ENCODE assay signal across 8 cellular contexts in genomic region chr5:32710859-32711692, GRCh38. TPM values are rescaled to one million over a fixed set of nuclear protein-coding genes. Genes with fewer than 3 reads are reported as not detected.
A peak's percentile ranks its signal among the peaks of the same experiment; 100 is the strongest.
DNase-seq lines count a peak whose midpoint lies in the region; ATAC-seq, FAIRE-seq and TF ChIP-seq lines count a peak whose summit lies in the region.

Gene NPR3 (plus strand): TSS chr5:32711321. CDS start chr5:32711777, 456 bp downstream.

- DNase-seq in AG20443 (ENCODE audit: low spot score) (peak; percentile 63), IMR-90 (peak; percentile 66), GM12878 (ENCODE audit: low read depth, low spot score) (no peak), immature natural killer cell (no peak), spleen (no peak), NCI-H1694 (lab: John Stamatoyannopoulos, UW) (no peak), NCI-H1436 (lab: John Stamatoyannopoulos, UW) (no peak), SHP77 treated with DMSO at 0.1 percent for 48 hours (lab: John Stamatoyannopoulos, UW) (no peak)

- intact Hi-C loops in IMR-90 (cut with micrococcal nuclease) = loop anchor here (1.0 to 5.0 kb wide), 7 partner anchors 81 to 712 kb away; no protein-coding TSS in a partner anchor
- intact Hi-C loops in GM12878 (cut with micrococcal nuclease; ENCODE audit: unreplicated experiment) = no loop called here
- intact Hi-C loops in spleen (cut with DNase I; ENCODE audit: low total_unique reads) = no loop called here

- peak within 1 kb of the TSS; percentile 68 for H3K56ac ChIP-seq in IMR-90 (ENCODE audit: extremely low read depth, insufficient read depth, low read length)

- TF ChIP-seq CTCF in IMR-90 (conservative IDR thresholded peaks at IDR 0.05; ENCODE audit: low read depth, low read length) (no peak), GM12878 (IDR thresholded peaks at IDR 0.05 in 2 of 3, conservative IDR thresholded peaks at IDR 0.05 in 1 of 3; ENCODE audit: control insufficient read depth in 2 of 3, extremely low read depth in 1 of 3, insufficient read depth in 1 of 3, low read depth in 3 of 3, low read length in 3 of 3) (no peak), spleen (IDR thresholded peaks at IDR 0.05 in 8 of 11, conservative IDR thresholded peaks at IDR 0.05 in 3 of 11) (no peak)

- peak within 1 kb of the TSS; percentile 73 for H2AK5ac ChIP-seq in IMR-90 (ENCODE audit: low read depth, low read length)

- no peaks in the 10 kb centered on the region for H3K27me3 ChIP-seq in IMR-90 (ENCODE audit: control insufficient read depth, insufficient read depth, low read length)
- H3K27me3 ChIP-seq in GM12878 (replicated peaks in 1 of 2; ENCODE audit: control insufficient read depth in 2 of 2, insufficient read depth in 2 of 2, low read length in 1 of 2) = peaks cover 12 to 32% of the 10 kb centered on the region in 2 experiments
- H3K27me3 ChIP-seq in spleen (replicated peaks in 1 of 7) = peaks cover 0 to 77% (median 33%) of the 10 kb centered on the region in 7 donors

- no peaks in the 10 kb centered on the region; the same call in none of the 2 replicates for H3K4me1 ChIP-seq in IMR-90 (ENCODE audit: control insufficient read depth, insufficient read depth, low read length)
- 0 out of 2 replicates have a peak, but pooled peaks cover 4% of the 10 kb centered on the region for H3K4me1 ChIP-seq in GM12878 (ENCODE audit: control insufficient read depth, insufficient read depth, low read length)
- peaks cover 15 to 66% (median 53%) of the 10 kb centered on the region in 6 donors for H3K4me1 ChIP-seq in spleen

- peak within 1 kb of the TSS; percentile 37 for H3K14ac ChIP-seq in IMR-90 (replicated peaks; ENCODE audit: low read depth, low read length)

- H3K27ac ChIP-seq in IMR-90 (ENCODE audit: insufficient read depth, low read length) (peak within 1 kb of the TSS; percentile 80), GM12878 (ENCODE audit: control insufficient read depth, insufficient read depth) (no peak within 1 kb of the TSS), spleen (peak within 1 kb of the TSS in 7 of 8 donors; percentile 41 to 79 (median 68))

- H3K4ac ChIP-seq in IMR-90 (ENCODE audit: low read depth, low read length) = peak within 1 kb of the TSS; percentile 64

- peak; percentile 9 for ATAC-seq in IMR-90 (ENCODE audit: low read depth)
- no peak for ATAC-seq in GM12878

- peak within 1 kb of the TSS; percentile 70 for H2BK5ac ChIP-seq in IMR-90 (ENCODE audit: low read depth, low read length, poor library complexity, severe bottlenecking)

- H4K91ac ChIP-seq in IMR-90 (ENCODE audit: insufficient read depth, low read depth, low read length) = peak within 1 kb of the TSS; percentile 96

- H3K9me3 Mint-ChIP-seq in immature natural killer cell = peaks cover 0 to 4% (median 0%) of the 10 kb centered on the region in 6 donors

- POLR2A ChIA-PET in IMR-90 (lab: Charles Lee; ENCODE audit: unreplicated experiment) (no interaction called here), GM12878 (lab: Charles Lee) (no interaction called here)

- H2BK20ac ChIP-seq in IMR-90 (ENCODE audit: low read depth, low read length) = peak within 1 kb of the TSS; percentile 82

- H2BK120ac ChIP-seq in IMR-90 (ENCODE audit: low read depth, low read length) = peak within 1 kb of the TSS; percentile 84

- BruUV-seq in IMR-90 (replicated peaks; lab: Mats Ljungman, UMichigan) (no TSS peak), GM12878 (replicated peaks; lab: Mats Ljungman, UMichigan) (no TSS peak)

- H3K9ac ChIP-seq in IMR-90 (ENCODE audit: low read depth, low read length) (peak within 1 kb of the TSS; percentile 82), GM12878 (ENCODE audit: control insufficient read depth, insufficient read depth, low read length) (no peak within 1 kb of the TSS)

- TF ChIP-seq RAD21 in IMR-90 (IDR thresholded peaks at IDR 0.05; ENCODE audit: low read length) (no peak), GM12878 (IDR thresholded peaks at IDR 0.05; ENCODE audit: insufficient read depth, low read depth, low read length) (no peak)

- no peaks in the 10 kb centered on the region for H3K36me3 Mint-ChIP-seq in immature natural killer cell

- H3K4me3 ChIP-seq in IMR-90 (ENCODE audit: insufficient read depth, low read depth, low read length) = peak within 1 kb of the TSS; percentile 84
- peak within 1 kb of the TSS; percentile 69 for H3K4me3 ChIP-seq in GM12878
- H3K4me3 ChIP-seq in spleen = peak within 1 kb of the TSS; percentile 38 to 85 (median 60)

- in situ Hi-C loops in IMR-90 (cut with MboI; ENCODE audit: low sequenced_read_pairs) (loop anchor here (10.0 kb wide), 2 partner anchors 204 to 464 kb away; no protein-coding TSS in a partner anchor), GM12878 (cut with MboI) (loop anchor here (10.0 kb wide), 1 partner anchor 704 kb away; no protein-coding TSS in a partner anchor)

- RAD21 ChIA-PET in GM12878 (lab: Charles Lee; ENCODE audit: unreplicated experiment) = no interaction called here

- H3K9me3 ChIP-seq in IMR-90 (ENCODE audit: control insufficient read depth, insufficient read depth, low read length) (no peaks in the 10 kb centered on the region), GM12878 (replicated peaks; ENCODE audit: control insufficient read depth, insufficient read depth, low read length) (no peaks in the 10 kb centered on the region; the same call in 2 of the 3 replicates), spleen (no peaks in the 10 kb centered on the region)

- TF ChIP-seq EP300 in GM12878 (IDR thresholded peaks at IDR 0.05; ENCODE audit: borderline replicate concordance in 1 of 2, control insufficient read depth in 1 of 2, low read depth in 2 of 2, low read length in 2 of 2) = no peak

- H4K8ac ChIP-seq in IMR-90 (ENCODE audit: low read depth in 2 of 2, low read length in 2 of 2) = peak within 1 kb of the TSS; percentile 75 to 84

- H3K4me1 Mint-ChIP-seq in immature natural killer cell = peaks cover 39 to 49% of the 10 kb centered on the region in 2 donors

- 0 out of 2 replicates have a peak, but pooled peaks cover 1% of the 10 kb centered on the region for H3K36me3 ChIP-seq in IMR-90 (ENCODE audit: control insufficient read depth, insufficient read depth, low read length)
- H3K36me3 ChIP-seq in GM12878 (ENCODE audit: control insufficient read depth in 2 of 2, insufficient read depth in 2 of 2, low read length in 1 of 2) = no peaks in the 10 kb centered on the region
- no peaks in the 10 kb centered on the region for H3K36me3 ChIP-seq in spleen

- peak within 1 kb of the TSS; percentile 83 for H2AK9ac ChIP-seq in IMR-90 (replicated peaks; ENCODE audit: low read depth, low read length, poor library complexity)

- H4K5ac ChIP-seq in IMR-90 (ENCODE audit: low read depth, low read length) = peak within 1 kb of the TSS; percentile 80

- peak within 1 kb of the TSS; percentile 96 for H2AFZ ChIP-seq in IMR-90 (replicated peaks; ENCODE audit: low read length, poor library complexity)
- peak within 1 kb of the TSS; percentile 9 for H2AFZ ChIP-seq in GM12878 (ENCODE audit: control insufficient read depth, low read depth, low read length)

- H3K4me3 Mint-ChIP-seq in immature natural killer cell = peak within 1 kb of the TSS; percentile 64 to 91 (median 82)

- no peaks in the 10 kb centered on the region for H3K79me2 ChIP-seq in GM12878 (ENCODE audit: control insufficient read depth, insufficient read depth, low read length)

- CTCF ChIA-PET in IMR-90 (lab: Yijun Ruan, JAX) = interaction anchor here (0.9 to 1.8 kb wide), 3 partner anchors 198 to 477 kb away, joined by 3 to 6 read pairs (median 3); no protein-coding TSS in a partner anchor
- CTCF ChIA-PET in GM12878 (lab: Yijun Ruan, JAX) = interaction anchor here (0.7 kb wide), 1 partner anchor 178 kb away, joined by 3 read pairs; no protein-coding TSS in a partner anchor

- no peak within 1 kb of the TSS for H3K27ac Mint-ChIP-seq in immature natural killer cell

- dilution Hi-C loops in IMR-90 (cut with HindIII; ENCODE audit: low sequenced_read_pairs, unreplicated experiment) = no loop called here

- TF ChIP-seq POLR2A in IMR-90 (IDR thresholded peaks at IDR 0.05; ENCODE audit: low read depth, low read length) (no peak), GM12878 (IDR thresholded peaks at IDR 0.05; ENCODE audit: low read depth, low read length) (no peak), spleen (IDR thresholded peaks at IDR 0.05) (no peak)

- H4K20me1 ChIP-seq in IMR-90 (ENCODE audit: insufficient read depth, low read length) (no peaks in the 10 kb centered on the region), GM12878 (ENCODE audit: control insufficient read depth, insufficient read depth) (no peaks in the 10 kb centered on the region)

- peak within 1 kb of the TSS; percentile 94 for H3K4me2 ChIP-seq in IMR-90 (ENCODE audit: low read depth, low read length)
- H3K4me2 ChIP-seq in GM12878 (ENCODE audit: control insufficient read depth, insufficient read depth) = peak within 1 kb of the TSS; percentile 70

- H3K9me1 ChIP-seq in IMR-90 (ENCODE audit: insufficient read depth, low read length) = no peaks in the 10 kb centered on the region; the same call in 1 of the 2 replicates

- no peaks in the 10 kb centered on the region; a peak in 2 of 4 replicates for H3K79me1 ChIP-seq in IMR-90 (ENCODE audit: low read depth in 1 of 2, low read length in 2 of 2)

- 2% methylated on average over 9 of the region's 44 CpGs; no CpG with 5 or more reads in 1 of the 2 experiments for WGBS in IMR-90 (ENCODE audit: extremely low coverage in 2 of 2, insufficient read length in 1 of 2), 2 experiments
- WGBS in GM12878 (ENCODE audit: insufficient coverage, insufficient replicate concordance, low lambda C conversion rate, missing lambda C conversion rate) = 23% methylated on average over 36 of the region's 44 CpGs
- WGBS in spleen, 5 donors = 1 to 2% (median 2%) methylated on average over 43 to 44 of the region's 44 CpGs

- peaks cover 16 to 32% (median 29%) of the 10 kb centered on the region in 3 donors for H3K27me3 Mint-ChIP-seq in immature natural killer cell (ENCODE audit: low read depth in 3 of 3)

- SMC1A ChIA-PET in GM12878 (lab: Charles Lee; ENCODE audit: uncharacterized antibody, unreplicated experiment) = no interaction called here

- peak within 1 kb of the TSS; percentile 84 for H3K18ac ChIP-seq in IMR-90 (ENCODE audit: low read depth, low read length)

- H2BK15ac ChIP-seq in IMR-90 (ENCODE audit: low read depth, low read length) = peak within 1 kb of the TSS; percentile 54; the same call in 2 of the 3 replicates

- peak within 1 kb of the TSS; percentile 79 for H3K23ac ChIP-seq in IMR-90 (ENCODE audit: low read depth, low read length)

- no peak for FAIRE-seq in GM12878 (lab: Jason Lieb, UNC)

RNA-seq across cellular contexts. Expression of gene NPR3, which starts in this region (rescaled TPM):
- total RNA-seq in IMR-90 (2012; rRNA removed) (88.2 and 89.4 TPM in 2 replicates), GM12878 (2014; rRNA removed) (not detected in 2 replicates), GM12878 (2014; rRNA removed; fragmentation: Illumina TruSeq; extraction: Trizol) (not detected in 2 replicates), GM12878 (2021) (not detected in 2 replicates), spleen (10 to 100 TPM in 5 of 7 donors, 1 to 10 TPM in 2; 5.4 to 52.4 (median 20.3) TPM)
- polyA plus RNA-seq in IMR-90 (2012; rRNA removed) (23.2 and 24.6 TPM in 2 replicates), GM12878 (2011; rRNA removed) (0.36 and 0.37 TPM in 2 replicates), GM12878 (2014; fragmentation: Illumina TruSeq; extraction: Trizol) (0.01 TPM in 1 of 2 replicates, not detected in the other), GM12878 (2014; fragmentation: Nextera tagmentation; extraction: Ambion mirVana) (not detected), GM12878 (2014; rRNA removed) (not detected in 2 replicates), GM12878 (2016; fragmentation: Nextera tagmentation; extraction: Ambion mirVana) (under 1 TPM in 1 of 2 experiments, not detected in 1; 0.14 TPM), immature natural killer cell (under 1 TPM in 1 of 3 donors, not detected in 2; 0.04 TPM), spleen (1 to 10 TPM in 1 of 3 donors, under 1 TPM in 2; 0.30 to 3.1 (median 0.94) TPM)
- polyA plus RNA-seq in IMR-90 (2012; cell fraction: cytosol; rRNA removed) = 7.5 and 12.4 TPM in 2 replicates
- 12.3 and 16.2 TPM in 2 replicates for polyA plus RNA-seq in IMR-90 (2012; cell fraction: nucleus; rRNA removed; ENCODE audit: low replicate concordance)
- 0.61 and 1.5 TPM in 2 replicates for total RNA-seq in GM12878 (2013; cell fraction: nucleolus; rRNA removed)
- not detected for polyA plus RNA-seq in GM12878 (2011; ENCODE audit: low read depth)
- 0.08 and 0.13 TPM in 2 replicates for polyA plus RNA-seq in GM12878 (2011; cell fraction: cytosol; rRNA removed)
- 0.41 and 0.69 TPM in 2 replicates for polyA plus RNA-seq in GM12878 (2011; cell fraction: nucleus; rRNA removed)
- 0.04 and 0.31 TPM in 2 replicates for polyA plus RNA-seq in GM12878 (2012)
- polyA minus RNA-seq in GM12878 (2011; rRNA and poly(A)+ RNA removed) = 0.29 and 0.62 TPM in 2 replicates
- 0.52 TPM in 1 of 2 replicates, not detected in the other for polyA minus RNA-seq in GM12878 (2011; cell fraction: cytosol; rRNA and poly(A)+ RNA removed)
- polyA minus RNA-seq in GM12878 (2011; cell fraction: nucleus; rRNA and poly(A)+ RNA removed) = 0.60 and 0.86 TPM in 2 replicates

Comparison
In these comparisons a context has a peak if more than half of its experiments do, and no peak if none do; other contexts are left out.
1. DNase-seq: peak in AG20443 (single experiment) and IMR-90 (single experiment); none in GM12878 (single experiment), immature natural killer cell (0 of 3), spleen (single experiment), NCI-H1694 (single experiment), NCI-H1436 (single experiment) and SHP77 treated with DMSO at 0.1 percent for 48 hours (single experiment).
2. Peak in every context shown above with its lines, with median percentiles within 50 percentile points of each other: H3K4me3 ChIP-seq.